Comparison of ENCODE assay signal across 8 cellular contexts in the genomic region with DNA sequence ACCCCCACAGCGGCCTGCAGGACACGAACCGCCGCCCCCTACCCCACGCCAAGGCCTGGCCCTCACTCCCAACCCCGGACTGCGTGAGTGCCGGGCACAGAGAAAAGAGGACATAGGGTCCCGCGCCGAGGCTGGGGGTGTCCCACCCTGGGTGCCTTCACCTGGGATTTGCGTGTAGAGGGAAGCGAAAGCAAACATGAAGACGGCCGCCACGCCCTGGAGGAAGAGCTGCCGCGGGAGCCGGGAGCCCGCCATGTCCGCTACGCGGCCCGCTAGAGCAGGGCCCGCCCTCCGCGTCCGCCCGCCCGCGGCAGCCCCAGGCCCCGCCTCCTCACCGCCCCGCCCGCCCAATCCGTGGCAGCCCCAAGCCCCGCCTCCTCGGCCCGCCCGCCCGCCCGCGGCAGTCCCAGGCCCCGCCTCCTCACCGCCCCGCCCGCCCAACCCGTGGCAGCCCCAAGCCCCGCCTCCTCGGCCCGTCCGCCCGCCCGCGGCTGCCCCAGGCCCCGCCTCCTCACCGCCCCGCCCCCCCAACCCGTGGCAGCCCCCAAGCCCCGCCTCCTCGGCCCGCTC. TPM values are rescaled to one million over a fixed set of nuclear protein-coding genes. Genes with fewer than 3 reads are reported as not detected.
DNase-seq lines count a peak whose midpoint lies in the region; ATAC-seq, FAIRE-seq and TF ChIP-seq lines count a peak whose summit lies in the region.

A gene with protein sequence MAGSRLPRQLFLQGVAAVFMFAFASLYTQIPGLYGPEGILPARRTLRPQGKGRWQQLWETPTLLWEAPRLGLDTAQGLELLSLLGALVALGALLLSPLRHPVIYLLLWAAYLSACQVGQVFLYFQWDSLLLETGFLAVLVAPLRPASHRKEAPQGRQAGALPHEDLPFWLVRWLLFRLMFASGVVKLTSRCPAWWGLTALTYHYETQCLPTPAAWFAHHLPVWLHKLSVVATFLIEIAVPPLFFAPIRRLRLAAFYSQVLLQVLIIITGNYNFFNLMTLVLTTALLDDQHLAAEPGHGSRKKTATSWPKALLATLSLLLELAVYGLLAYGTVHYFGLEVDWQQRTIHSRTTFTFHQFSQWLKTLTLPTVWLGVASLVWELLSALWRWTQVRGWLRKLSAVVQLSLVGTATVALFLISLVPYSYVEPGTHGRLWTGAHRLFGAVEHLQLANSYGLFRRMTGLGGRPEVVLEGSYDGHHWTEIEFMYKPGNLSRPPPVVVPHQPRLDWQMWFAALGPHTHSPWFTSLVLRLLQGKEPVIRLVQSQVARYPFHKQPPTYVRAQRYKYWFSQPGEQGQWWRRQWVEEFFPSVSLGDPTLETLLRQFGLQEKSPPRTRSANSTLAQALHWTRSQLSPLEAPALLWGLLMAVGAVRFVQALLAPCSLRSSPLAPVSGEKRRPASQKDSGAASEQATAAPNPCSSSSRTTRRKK (minus strand): TSS at position 282 of the 570 bp plus-strand sequence. CDS start 27 bp downstream, at position 255.

- peaks cover 6% of the 10 kb centered on the region for H3F3A ChIP-seq in SK-N-SH (replicated peaks; ENCODE audit: insufficient read depth)

- no peaks in the 10 kb centered on the region for H3K9me3 Mint-ChIP-seq in activated naive CD4-positive, alpha-beta T cell treated with anti-CD3 and anti-CD28 coated beads, Interleukin-2, amount 50 U/mL, for 24 hours
- H3K9me3 Mint-ChIP-seq in progenitor cell of endocrine pancreas (ENCODE audit: low read depth), result no peaks in the 10 kb centered on the region

- H3K9me3 ChIP-seq in SK-N-SH (no peaks in the 10 kb centered on the region), upper lobe of left lung (no peaks in the 10 kb centered on the region)

- H4K20me1 ChIP-seq in SK-N-SH (ENCODE audit: insufficient read depth), result 0 out of 2 replicates have a peak, but pooled peaks cover under 1% of the 10 kb centered on the region

- H3K27ac ChIP-seq in SK-N-SH (ENCODE audit: low read depth in 2 of 2, low read length in 1 of 2) (peak within 1 kb of the TSS; percentile 75 to 83), upper lobe of left lung (peak within 1 kb of the TSS; percentile 92 to 97 (median 95))

- no peak for TF ChIP-seq EP300 in SK-N-SH (IDR thresholded peaks at IDR 0.05; ENCODE audit: borderline replicate concordance in 1 of 2, low read depth in 1 of 2, low read length in 1 of 2)
- TF ChIP-seq EP300 in upper lobe of left lung (IDR thresholded peaks at IDR 0.05), result no peak

- H3K4me1 ChIP-seq in SK-N-SH (ENCODE audit: control insufficient read depth in 1 of 2, insufficient read depth in 2 of 2, low read depth in 1 of 2, low read length in 1 of 2) (peaks cover 7 to 14% of the 10 kb centered on the region in 2 experiments; a peak in 3 of 4 replicates), upper lobe of left lung (peaks cover 23 to 40% (median 25%) of the 10 kb centered on the region in 4 donors)

- POLR2A ChIA-PET in SK-N-SH (lab: Yijun Ruan, JAX), result interaction anchor here (0.7 to 2.0 kb wide), 4 partner anchors 11 to 94 kb away, joined by 4 to 11 read pairs (median 4); a partner anchor contains a TSS

- H3K27me3 ChIP-seq in SK-N-SH (ENCODE audit: insufficient read depth) (no peaks in the 10 kb centered on the region), upper lobe of left lung (no peaks in the 10 kb centered on the region)

- H3K4me3 Mint-ChIP-seq in activated naive CD4-positive, alpha-beta T cell treated with anti-CD3 and anti-CD28 coated beads, Interleukin-2, amount 50 U/mL, for 24 hours, result peak within 1 kb of the TSS; percentile 95
- peak within 1 kb of the TSS; percentile 95 for H3K4me3 Mint-ChIP-seq in progenitor cell of endocrine pancreas (ENCODE audit: low read depth)

- H3K36me3 ChIP-seq in SK-N-SH (replicated peaks in 1 of 2; ENCODE audit: control insufficient read depth in 1 of 2, insufficient read depth in 2 of 2, low read length in 1 of 2) (peaks cover 0 to 14% of the 10 kb centered on the region in 2 experiments), upper lobe of left lung (peaks cover 15 to 37% (median 34%) of the 10 kb centered on the region in 4 donors)

- peak within 1 kb of the TSS; percentile 96 for H3K9ac ChIP-seq in SK-N-SH

- CTCF ChIA-PET in SK-N-SH (lab: Yijun Ruan, JAX), result interaction anchor here (0.8 to 3.1 kb wide), 4 partner anchors 10 to 55 kb away, joined by 3 to 14 read pairs (median 9); a partner anchor contains a TSS

- intact Hi-C loops in cardiac septum (cut with DNase I), result loop anchor here (10.0 kb wide), 1 partner anchor 263 kb away; a partner anchor contains a TSS

- H3K79me2 ChIP-seq in SK-N-SH (ENCODE audit: insufficient read depth), result peaks cover 67% of the 10 kb centered on the region

- peak within 1 kb of the TSS; percentile 98 for H3K27ac Mint-ChIP-seq in activated naive CD4-positive, alpha-beta T cell treated with anti-CD3 and anti-CD28 coated beads, Interleukin-2, amount 50 U/mL, for 24 hours
- peak within 1 kb of the TSS; percentile 98 for H3K27ac Mint-ChIP-seq in progenitor cell of endocrine pancreas

- TF ChIP-seq CTCF in SK-N-SH (IDR thresholded peaks at IDR 0.05), result no peak
- no peak for TF ChIP-seq CTCF in progenitor cell of endocrine pancreas (IDR thresholded peaks at IDR 0.05; ENCODE audit: unreplicated experiment)
- peak in 2 of 6 experiments; percentile 13 to 25 for TF ChIP-seq CTCF in upper lobe of left lung (IDR thresholded peaks at IDR 0.05)

- FAIRE-seq in GM19239 (lab: Jason Lieb, UNC), result peak; percentile 64

- H3K36me3 Mint-ChIP-seq in activated naive CD4-positive, alpha-beta T cell treated with anti-CD3 and anti-CD28 coated beads, Interleukin-2, amount 50 U/mL, for 24 hours, result no peaks in the 10 kb centered on the region
- H3K36me3 Mint-ChIP-seq in progenitor cell of endocrine pancreas (ENCODE audit: insufficient read depth), result no peaks in the 10 kb centered on the region

- 1% methylated on average over 11 of the region's 62 CpGs for WGBS in SK-N-SH (ENCODE audit: low lambda C conversion rate)
- WGBS in upper lobe of left lung, 2 donors, result 1 to 4% methylated on average over 8 to 19 of the region's 62 CpGs

- peaks cover 17% of the 10 kb centered on the region for H3K4me1 Mint-ChIP-seq in activated naive CD4-positive, alpha-beta T cell treated with anti-CD3 and anti-CD28 coated beads, Interleukin-2, amount 50 U/mL, for 24 hours
- H3K4me1 Mint-ChIP-seq in progenitor cell of endocrine pancreas (ENCODE audit: low read depth), result peaks cover 15% of the 10 kb centered on the region

- H3K4me3 ChIP-seq in SK-N-SH (ENCODE audit: low read depth in 2 of 2, low read length in 1 of 2) (peak within 1 kb of the TSS; percentile 81 to 85), upper lobe of left lung (peak within 1 kb of the TSS; percentile 81 to 99 (median 98))

- peak within 1 kb of the TSS; percentile 96 for H3K4me2 ChIP-seq in SK-N-SH

- ATAC-seq in HG03439 (IDR thresholded peaks at IDR 0.05; ENCODE audit: unreplicated experiment) (peak; percentile 40), upper lobe of left lung (ENCODE audit: low FRiP score in 2 of 2) (peak; percentile 83 to 93)

- peak within 1 kb of the TSS; percentile 79 for H2AFZ ChIP-seq in SK-N-SH (ENCODE audit: low read depth)

- peak in 1 of 4 donors; percentile 59 for TF ChIP-seq POLR2A in upper lobe of left lung (IDR thresholded peaks at IDR 0.05)

- no peaks in the 10 kb centered on the region for H3K9me2 ChIP-seq in SK-N-SH

- DNase-seq in ACHN (peak; percentile 69), GM19239 (ENCODE audit: insufficient read length, low spot score) (peak; percentile 99), SK-N-SH (peak; percentile 98), cardiac septum (ENCODE audit: low spot score) (peak; percentile 97), progenitor cell of endocrine pancreas (ENCODE audit: low spot score, unreplicated experiment) (peak; percentile 89), upper lobe of left lung (peak; percentile 91 to 99)

- TF ChIP-seq RAD21 in SK-N-SH (IDR thresholded peaks at IDR 0.05; ENCODE audit: low read length), result no peak

- no peaks in the 10 kb centered on the region for H3K27me3 Mint-ChIP-seq in activated naive CD4-positive, alpha-beta T cell treated with anti-CD3 and anti-CD28 coated beads, Interleukin-2, amount 50 U/mL, for 24 hours
- no peaks in the 10 kb centered on the region for H3K27me3 Mint-ChIP-seq in progenitor cell of endocrine pancreas

- in situ Hi-C loops in ACHN (cut with HindIII; ENCODE audit: low pct_ligation_motif_present, low pct_unique_long_range_greater_than_20kb, low sequenced_read_pairs), result no loop called here

TF ChIP-seq in SK-N-SH, 30 proteins besides CTCF, POLR2A, EP300 and RAD21:
- TF ChIP-seq RCOR1 (IDR thresholded peaks at IDR 0.05; ENCODE audit: low read length) (no peak), YY1 (IDR thresholded peaks at IDR 0.05; ENCODE audit: low read depth) (peak; percentile 62; the same call in 1 of the 2 replicates), CHD2 (IDR thresholded peaks at IDR 0.05; ENCODE audit: low read length, partially characterized antibody) (no peak), TAF1 (IDR thresholded peaks at IDR 0.05; ENCODE audit: borderline replicate concordance, low read depth, low read length) (peak; percentile 46; the same call in 1 of the 2 replicates), MXI1 (IDR thresholded peaks at IDR 0.05; ENCODE audit: low read depth, low read length) (peak; percentile 33; the same call in 1 of the 2 replicates), POLR2AphosphoS5 (IDR thresholded peaks at IDR 0.05; ENCODE audit: low read depth, low read length) (peak; percentile 64), GABPA (IDR thresholded peaks at IDR 0.05; ENCODE audit: low read depth) (no peak), FOXM1 (IDR thresholded peaks at IDR 0.05; ENCODE audit: low read depth) (no peak)
- TF ChIP-seq, protein P1, sequence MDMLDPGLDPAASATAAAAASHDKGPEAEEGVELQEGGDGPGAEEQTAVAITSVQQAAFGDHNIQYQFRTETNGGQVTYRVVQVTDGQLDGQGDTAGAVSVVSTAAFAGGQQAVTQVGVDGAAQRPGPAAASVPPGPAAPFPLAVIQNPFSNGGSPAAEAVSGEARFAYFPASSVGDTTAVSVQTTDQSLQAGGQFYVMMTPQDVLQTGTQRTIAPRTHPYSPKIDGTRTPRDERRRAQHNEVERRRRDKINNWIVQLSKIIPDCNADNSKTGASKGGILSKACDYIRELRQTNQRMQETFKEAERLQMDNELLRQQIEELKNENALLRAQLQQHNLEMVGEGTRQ (IDR thresholded peaks at IDR 0.05; ENCODE audit: borderline replicate concordance, low read depth, low read length), result no peak

RNA-seq across cellular contexts. Expression of the gene that starts here (rescaled TPM):
- polyA plus RNA-seq in SK-N-SH (2012; rRNA removed), result 34.3 and 42.8 TPM in 2 replicates
- polyA plus RNA-seq in SK-N-SH (2012; cell fraction: cytosol; rRNA removed), result 5.5 and 11.9 TPM in 2 replicates
- polyA plus RNA-seq in SK-N-SH (2012; cell fraction: nucleus; rRNA removed), result 235 and 240 TPM in 2 replicates
- total RNA-seq in cardiac septum (28.7 TPM), progenitor cell of endocrine pancreas (59.0 and 65.5 TPM in 2 replicates), upper lobe of left lung (10 to 100 TPM; 36.0 to 87.4 (median 77.4) TPM)

Comparison
In these comparisons a context has a peak if more than half of its experiments do, and no peak if none do; other contexts are left out.
1. Peak in every context shown above with its lines: DNase-seq, ATAC-seq, H3K4me3 ChIP-seq and H3K27ac ChIP-seq.